ENCODE assay signal across 15 cellular contexts in the genomic region with DNA sequence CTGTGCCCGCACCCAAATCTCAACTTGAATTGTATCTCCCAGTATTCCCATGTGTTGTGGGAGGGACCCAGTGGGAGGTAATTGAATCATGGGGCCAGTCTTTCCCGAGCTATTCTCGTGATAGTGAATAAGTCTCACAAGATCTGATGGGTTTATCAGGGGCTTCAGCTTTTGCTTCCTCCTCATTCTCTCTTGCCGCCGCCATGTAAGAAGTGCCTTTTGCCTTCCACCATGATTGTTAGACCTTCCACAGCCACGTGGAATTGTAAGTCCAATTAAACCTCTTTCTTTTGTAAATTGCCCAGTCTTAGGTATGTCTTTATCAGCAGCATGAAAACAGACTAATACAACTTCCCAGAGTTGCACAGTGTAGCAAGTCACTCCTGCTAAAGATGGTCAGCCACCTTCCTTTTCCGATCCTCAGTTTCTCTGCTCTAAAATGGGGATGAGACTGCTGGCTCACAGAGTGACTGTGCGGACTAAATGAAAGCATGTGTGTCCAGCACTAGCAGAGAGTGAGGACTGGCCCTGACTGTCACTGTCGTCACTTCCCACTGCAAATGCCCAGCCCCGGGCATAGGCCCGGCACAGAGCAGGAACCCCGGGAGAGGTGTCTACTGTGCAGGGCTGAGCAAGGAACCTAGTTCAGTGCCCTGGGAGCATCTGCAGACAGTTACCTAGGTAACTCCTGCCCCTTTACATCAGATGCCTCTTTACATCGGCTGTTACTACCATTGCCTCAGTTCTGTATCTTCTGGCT. TPM values are rescaled to one million over a fixed set of nuclear protein-coding genes. Genes with fewer than 3 reads are reported as not detected.
DNase-seq lines count a peak whose midpoint lies in the region; TF ChIP-seq lines count a peak whose summit lies in the region.
"Had no signal": no experiment of that assay in that cellular context is flagged by ENCODE, and none has a peak within 500 bp of the region (broad histone marks: within the 10 kb centered on the region; RNA-seq: fewer than 3 reads in every experiment).

No MANE protein-coding gene starts in this region.

- H3K27me3 ChIP-seq in adipocyte (replicated peaks; ENCODE audit: control insufficient read depth, insufficient read depth, low read length) = no peaks in the 10 kb centered on the region
- no peaks in the 10 kb centered on the region for H3K27me3 ChIP-seq in smooth muscle cell (ENCODE audit: low read depth)
- no peaks in the 10 kb centered on the region for H3K27me3 ChIP-seq in tibial artery
- H3K27me3 ChIP-seq: upper lobe of right lung had no signal

- no peak overlapping the region for H3K4me3 Mint-ChIP-seq in T-helper 2 cell treated with Interferon-gamma antibody and Interleukin-4, amounts not matched to agents 5 μg/mL and 100 μg/mL, for 36 hours
- no peak overlapping the region for H3K4me3 Mint-ChIP-seq in activated naive CD4-positive, alpha-beta T cell treated with anti-CD3 and anti-CD28 coated beads, Interleukin-2, amount 10 ng/mL, durations not matched to agents 7 days and 5 days
- H3K4me3 Mint-ChIP-seq: activated naive CD8-positive, alpha-beta T cell treated with anti-CD3 and anti-CD28 coated beads, Interleukin-2, amount 50 U/mL, for 24 hours; activated T-cell treated with anti-CD3 and anti-CD28 coated beads, Interleukin-2, amount 50 U/mL, for 4 hours had no signal

- H3K27ac Mint-ChIP-seq in T-helper 2 cell treated with Interferon-gamma antibody and Interleukin-4, amounts not matched to agents 5 μg/mL and 100 μg/mL, for 36 hours = no peak overlapping the region
- no peak overlapping the region for H3K27ac Mint-ChIP-seq in activated naive CD4-positive, alpha-beta T cell treated with anti-CD3 and anti-CD28 coated beads, Interleukin-2, amount 10 ng/mL, durations not matched to agents 7 days and 5 days
- H3K27ac Mint-ChIP-seq: activated naive CD8-positive, alpha-beta T cell treated with anti-CD3 and anti-CD28 coated beads, Interleukin-2, amount 50 U/mL, for 24 hours had no signal

- intact Hi-C loops in tibial artery (cut with DNase I; ENCODE audit: low total_unique reads) = no loop called here

- no peaks in the 10 kb centered on the region for H3K4me1 Mint-ChIP-seq in T-helper 2 cell treated with Interferon-gamma antibody and Interleukin-4, amounts not matched to agents 5 μg/mL and 100 μg/mL, for 36 hours (ENCODE audit: low read depth)
- no peaks in the 10 kb centered on the region for H3K4me1 Mint-ChIP-seq in activated naive CD4-positive, alpha-beta T cell treated with anti-CD3 and anti-CD28 coated beads, Interleukin-2, amount 10 ng/mL, durations not matched to agents 7 days and 5 days

- H3K9me3 ChIP-seq in adipocyte (ENCODE audit: control insufficient read depth, low read length) (no peaks in the 10 kb centered on the region), smooth muscle cell (replicated peaks; ENCODE audit: low read depth) (no peaks in the 10 kb centered on the region), tibial artery (no peaks in the 10 kb centered on the region)
- H3K9me3 ChIP-seq: upper lobe of right lung had no signal

- H3K4me1 ChIP-seq in adipocyte (ENCODE audit: control insufficient read depth, insufficient read depth, low read length) = peaks cover 72% of the 10 kb centered on the region
- H3K4me1 ChIP-seq in smooth muscle cell (ENCODE audit: low read depth) = peaks cover 38% of the 10 kb centered on the region
- H3K4me1 ChIP-seq in tibial artery = peaks cover 0 to 57% (median 17%) of the 10 kb centered on the region in 4 donors

- WGBS in smooth muscle cell (ENCODE audit: low lambda C conversion rate) = 82% methylated on average over 13 of the region's 13 CpGs

- no peak for TF ChIP-seq CTCF in smooth muscle cell (IDR thresholded peaks at IDR 0.05; ENCODE audit: borderline replicate concordance, insufficient read depth, poor library complexity, severe bottlenecking)
- TF ChIP-seq CTCF in tibial artery (IDR thresholded peaks at IDR 0.05) = no peak

- H3F3A ChIP-seq in smooth muscle cell (ENCODE audit: low read depth) = peaks cover 19% of the 10 kb centered on the region

- peaks cover 90% of the 10 kb centered on the region for H3K79me2 ChIP-seq in smooth muscle cell (ENCODE audit: low read depth)

- H3K4me3 ChIP-seq in adipocyte (ENCODE audit: low read length) (peak overlapping the region; percentile 46), smooth muscle cell (no peak overlapping the region), tibial artery (no peak overlapping the region)
- H3K4me3 ChIP-seq: upper lobe of right lung had no signal

- no peaks in the 10 kb centered on the region for H3K27me3 Mint-ChIP-seq in T-helper 2 cell treated with Interferon-gamma antibody and Interleukin-4, amounts not matched to agents 5 μg/mL and 100 μg/mL, for 36 hours (ENCODE audit: low read depth)
- peaks cover 57% of the 10 kb centered on the region for H3K27me3 Mint-ChIP-seq in activated naive CD4-positive, alpha-beta T cell treated with anti-CD3 and anti-CD28 coated beads, Interleukin-2, amount 10 ng/mL, durations not matched to agents 7 days and 5 days
- H3K27me3 Mint-ChIP-seq: activated naive CD8-positive, alpha-beta T cell treated with anti-CD3 and anti-CD28 coated beads, Interleukin-2, amount 50 U/mL, for 24 hours had no signal

- H3K4me2 ChIP-seq in smooth muscle cell = peak overlapping the region; percentile 74

- H3K36me3 ChIP-seq in adipocyte (ENCODE audit: control insufficient read depth, insufficient read depth, low read length, severe bottlenecking) = peaks cover 50% of the 10 kb centered on the region
- no peaks in the 10 kb centered on the region for H3K36me3 ChIP-seq in smooth muscle cell (ENCODE audit: low read depth)
- H3K36me3 ChIP-seq in tibial artery = peaks cover 10 to 24% (median 18%) of the 10 kb centered on the region in 3 donors

- H3K36me3 Mint-ChIP-seq in T-helper 2 cell treated with Interferon-gamma antibody and Interleukin-4, amounts not matched to agents 5 μg/mL and 100 μg/mL, for 36 hours (ENCODE audit: low read depth) = no peaks in the 10 kb centered on the region
- H3K36me3 Mint-ChIP-seq in activated naive CD4-positive, alpha-beta T cell treated with anti-CD3 and anti-CD28 coated beads, Interleukin-2, amount 10 ng/mL, durations not matched to agents 7 days and 5 days = no peaks in the 10 kb centered on the region

- H3K27ac ChIP-seq in smooth muscle cell (ENCODE audit: low read depth) (peak overlapping the region; percentile 74), tibial artery (peak overlapping the region in 1 of 2 donors; percentile 13)
- H3K27ac ChIP-seq: upper lobe of right lung had no signal

- H3K9ac ChIP-seq in adipocyte (ENCODE audit: low read length) = peak overlapping the region; percentile 60
- no peak overlapping the region for H3K9ac ChIP-seq in smooth muscle cell (ENCODE audit: low read depth)

- peak; percentile 18 for DNase-seq in Daoy (ENCODE audit: low read depth)
- DNase-seq in adipocyte (ENCODE audit: low read depth) = no peak
- DNase-seq in islet precursor cell = peak; percentile 17
- DNase-seq in smooth muscle cell (lab: John Stamatoyannopoulos, UW; ENCODE audit: unreplicated experiment) = no peak
- DNase-seq in tibial artery = no peak
- DNase-seq in T-helper 2 cell treated with Interferon-gamma antibody and Interleukin-4, amounts not matched to agents 5 μg/mL and 100 μg/mL, for 36 hours (ENCODE audit: low spot score) = no peak
- no peak for DNase-seq in activated naive CD4-positive, alpha-beta T cell treated with anti-CD3 and anti-CD28 coated beads, Interleukin-2, amount 10 ng/mL, durations not matched to agents 7 days and 5 days
- no peak for DNase-seq in NCI-H2196 (lab: John Stamatoyannopoulos, UW; ENCODE audit: unreplicated experiment)
- DNase-seq: activated CD4-positive, alpha-beta T cell treated with anti-CD3 and anti-CD28 coated beads for 4 hours; activated naive CD8-positive, alpha-beta T cell treated with anti-CD3 and anti-CD28 coated beads, Interleukin-2, amount 50 U/mL, for 24 hours; activated T-cell treated with anti-CD3 and anti-CD28 coated beads, Interleukin-2, amount 50 U/mL, for 4 hours; C1 segment of cervical spinal cord; occipital lobe; T-helper 2 cell; upper lobe of right lung had no signal

- no peak overlapping the region for H2AFZ ChIP-seq in smooth muscle cell (ENCODE audit: low read depth)

- CTCF ChIA-PET in activated naive CD4-positive, alpha-beta T cell treated with anti-CD3 and anti-CD28 coated beads, Interleukin-2, amount 10 ng/mL, durations not matched to agents 7 days and 5 days (lab: Charles Lee) = interaction anchor here (1.2 to 1.4 kb wide), 2 partner anchors 71 to 127 kb away, joined by 4 to 5 read pairs; no protein-coding TSS in a partner anchor

- H3K9me3 Mint-ChIP-seq in T-helper 2 cell treated with Interferon-gamma antibody and Interleukin-4, amounts not matched to agents 5 μg/mL and 100 μg/mL, for 36 hours = no peaks in the 10 kb centered on the region
- peaks cover 2% of the 10 kb centered on the region for H3K9me3 Mint-ChIP-seq in activated naive CD4-positive, alpha-beta T cell treated with anti-CD3 and anti-CD28 coated beads, Interleukin-2, amount 10 ng/mL, durations not matched to agents 7 days and 5 days
- H3K9me3 Mint-ChIP-seq: activated naive CD8-positive, alpha-beta T cell treated with anti-CD3 and anti-CD28 coated beads, Interleukin-2, amount 50 U/mL, for 24 hours; activated T-cell treated with anti-CD3 and anti-CD28 coated beads, Interleukin-2, amount 50 U/mL, for 4 hours had no signal

- peaks cover 100% of the 10 kb centered on the region for H4K20me1 ChIP-seq in smooth muscle cell (ENCODE audit: low read depth)

RNA-seq across cellular contexts. Expression of gene TSKU, which starts 9.5 kb away (rescaled TPM):
- total RNA-seq in Daoy (2014; rRNA removed; shearing (Covaris generic)) = 25.1 and 26.3 TPM in 2 replicates
- 75.2 and 76.5 TPM in 2 replicates for total RNA-seq in smooth muscle cell
- 122 and 144 TPM in 2 replicates for polyA plus RNA-seq in smooth muscle cell

Comparison
In these comparisons a context has a peak if more than half of its experiments do, and no peak if none do; other contexts are left out.
1. DNase-seq: peak in Daoy (single experiment) and islet precursor cell (single experiment); none in adipocyte (single experiment), smooth muscle cell (single experiment), tibial artery (0 of 2), T-helper 2 cell treated with Interferon-gamma antibody and Interleukin-4, amounts not matched to agents 5 μg/mL and 100 μg/mL, for 36 hours (single experiment), activated naive CD4-positive, alpha-beta T cell treated with anti-CD3 and anti-CD28 coated beads, Interleukin-2, amount 10 ng/mL, durations not matched to agents 7 days and 5 days (single experiment) and NCI-H2196 (single experiment).